Comparison of ENCODE assay signal across 8 cellular contexts in the genomic region with DNA sequence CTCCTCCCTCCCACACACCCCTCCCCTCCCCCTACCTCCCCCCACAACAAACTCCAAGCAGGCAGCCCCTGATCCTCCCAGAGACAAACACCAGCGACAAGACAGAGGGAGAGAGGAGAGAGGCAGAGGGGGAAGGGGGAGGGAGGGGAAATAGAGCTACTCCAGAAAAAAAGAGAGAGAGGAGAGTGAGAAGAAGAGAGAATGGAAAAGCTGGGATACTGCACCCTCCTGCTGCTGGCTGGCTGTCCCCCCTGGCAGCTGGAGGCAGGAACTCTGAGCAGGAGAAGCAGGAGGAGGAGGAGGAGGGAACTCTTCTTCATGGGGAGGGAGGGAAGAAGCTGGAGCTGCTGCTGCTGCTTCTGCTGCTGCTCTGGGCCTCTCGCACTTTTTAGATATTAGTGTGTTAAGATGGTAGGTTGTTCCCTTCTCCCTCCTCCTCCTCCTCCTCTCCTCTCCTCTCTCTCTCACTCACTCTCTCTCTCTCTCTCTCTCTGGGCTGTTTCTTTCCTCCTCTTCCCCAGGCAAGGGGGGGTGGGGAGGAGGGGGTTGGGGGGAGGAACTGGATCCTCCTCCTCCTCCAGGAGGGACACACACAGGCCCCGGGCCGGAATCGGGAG. TPM values are rescaled to one million over a fixed set of nuclear protein-coding genes. Genes with fewer than 3 reads are reported as not detected.
DNase-seq lines count a peak whose midpoint lies in the region; ATAC-seq, FAIRE-seq and TF ChIP-seq lines count a peak whose summit lies in the region.

No MANE protein-coding gene starts in this region.

- H2BK120ac ChIP-seq in H1 (replicated peaks; ENCODE audit: low read depth, low read length) = no peak overlapping the region

- CTCF ChIA-PET in H1 (lab: Charles Lee; ENCODE audit: partially characterized antibody) = interaction anchor here (0.6 to 1.1 kb wide), 4 partner anchors 109 to 175 kb away, joined by 3 to 6 read pairs (median 4); no protein-coding TSS in a partner anchor

- H2BK15ac ChIP-seq in H1 (ENCODE audit: low read length) = peak overlapping the region; percentile 81; the same call in 1 of the 2 replicates

- no peak overlapping the region for H2AFZ ChIP-seq in H1 (ENCODE audit: low read length)

- peak overlapping the region; percentile 68 for H2BK12ac ChIP-seq in H1 (ENCODE audit: low read depth, low read length)

- peaks cover 27% of the 10 kb centered on the region for H3K4me1 ChIP-seq in HAP-1
- peaks cover 0 to 6% (median 0%) of the 10 kb centered on the region in 4 experiments; a peak in 4 of 7 replicates for H3K4me1 ChIP-seq in H1 (replicated peaks in 1 of 4; ENCODE audit: control insufficient read depth in 3 of 4, insufficient read depth in 4 of 4, low read length in 3 of 4)

- in situ Hi-C loops in HAP-1 (cut with MboI; ENCODE audit: low sequenced_read_pairs) = no loop called here

- H4K8ac ChIP-seq in H1 (ENCODE audit: extremely low read depth, insufficient read depth, low read length) = no peak overlapping the region; the same call in 1 of the 2 replicates

- no peak overlapping the region for H3K4ac ChIP-seq in H1 (replicated peaks; ENCODE audit: insufficient read length, low read depth, low read length)

- H3K27me3 ChIP-seq in HAP-1 (ENCODE audit: low read depth) (no peaks in the 10 kb centered on the region), H1 (replicated peaks in 1 of 4; ENCODE audit: control insufficient read depth in 3 of 4, extremely low read depth in 1 of 4, insufficient read depth in 3 of 4, low read length in 3 of 4) (no peaks in the 10 kb centered on the region)

- peaks cover 0 to 40% of the 10 kb centered on the region in 2 experiments; a peak in 3 of 4 replicates for H3K79me2 ChIP-seq in H1 (ENCODE audit: control insufficient read depth in 1 of 2, insufficient read depth in 2 of 2, low read length in 2 of 2)

- H3K56ac ChIP-seq in H1 (replicated peaks; ENCODE audit: insufficient read length, low read depth, low read length) = peak overlapping the region; percentile 43

- H4K20me1 ChIP-seq in H1 (replicated peaks in 1 of 2; ENCODE audit: control insufficient read depth in 1 of 2, insufficient read depth in 2 of 2, low read length in 2 of 2) = no peaks in the 10 kb centered on the region

- H3K18ac ChIP-seq in H1 (ENCODE audit: extremely low read depth, low read length) = peak overlapping the region; percentile 95

- H3K36me3 ChIP-seq in HAP-1 (replicated peaks) (no peaks in the 10 kb centered on the region), H1 (ENCODE audit: control insufficient read depth in 2 of 4, insufficient read depth in 4 of 4, low read length in 3 of 4) (no peaks in the 10 kb centered on the region)

- no peak for TF ChIP-seq EP300 in H1 (IDR thresholded peaks at IDR 0.05; ENCODE audit: borderline replicate concordance in 1 of 2, low read depth in 2 of 2, low read length in 2 of 2)

- DNase-seq in COLO668 (lab: John Stamatoyannopoulos, UW; ENCODE audit: unreplicated experiment) (peak; percentile 52), HAP-1 (ENCODE audit: low spot score in 2 of 2) (peak; percentile 80), NCI-H2107 treated with DMSO at 0.1 percent for 48 hours (lab: John Stamatoyannopoulos, UW; ENCODE audit: unreplicated experiment) (peak; percentile 53), H1 (ENCODE audit: low read depth in 1 of 2, low spot score in 2 of 2) (peak in 1 of 2 experiments; percentile 64), midbrain (lab: John Stamatoyannopoulos, UW) (peak; percentile 88)

- H3K4me2 ChIP-seq in H1 (ENCODE audit: insufficient read depth in 1 of 2, low read depth in 2 of 2, low read length in 2 of 2) = peak overlapping the region; percentile 82 to 93

- H2BK5ac ChIP-seq in H1 (ENCODE audit: low read depth, low read length) = peak overlapping the region; percentile 96

- TF ChIP-seq POLR2A in H1 (IDR thresholded peaks at IDR 0.05; ENCODE audit: control extremely low read depth in 1 of 2, low read depth in 2 of 2, low read length in 2 of 2) = peak in 1 of 2 experiments; percentile 49; a peak in 1 of 3 replicates

- H3K23me2 ChIP-seq in H1 (ENCODE audit: low read depth, low read length) = peaks cover 9% of the 10 kb centered on the region

- peak overlapping the region; percentile 93 for H3K27ac ChIP-seq in VCaP
- peak overlapping the region; percentile 73; the same call in 1 of the 2 replicates for H3K27ac ChIP-seq in H1 (ENCODE audit: low read depth, low read length)
- peak overlapping the region; percentile 87 for H3K27ac ChIP-seq in temporal lobe (ENCODE audit: low read depth, low read length)

- no peak for TF ChIP-seq CTCF in VCaP (conservative IDR thresholded peaks at IDR 0.05)
- TF ChIP-seq CTCF in H1 (IDR thresholded peaks at IDR 0.05; ENCODE audit: control extremely low read depth in 1 of 3, insufficient read depth in 1 of 3, low read depth in 1 of 3, low read length in 3 of 3) = no peak

- peak overlapping the region in 1 of 4 experiments; percentile 51; a peak in 1 of 7 replicates for H3K9ac ChIP-seq in H1 (replicated peaks in 1 of 4; ENCODE audit: extremely low read depth in 1 of 4, low read depth in 3 of 4, low read length in 3 of 4)

- no peak overlapping the region for H2BK20ac ChIP-seq in H1 (ENCODE audit: low read length)

- H3K23ac ChIP-seq in H1 (ENCODE audit: insufficient read length) = no peak overlapping the region

- H3K79me1 ChIP-seq in H1 (ENCODE audit: low read depth, low read length) = no peaks in the 10 kb centered on the region; the same call in 1 of the 2 replicates

- TF ChIP-seq RAD21 in H1 (IDR thresholded peaks at IDR 0.05 in 1 of 2, conservative IDR thresholded peaks at IDR 0.05 in 1 of 2; ENCODE audit: low read depth in 2 of 2, low read length in 2 of 2) = no peak

- no peak for ATAC-seq in GM21423 (IDR thresholded peaks at IDR 0.05; ENCODE audit: unreplicated experiment)

- H4K91ac ChIP-seq in H1 (replicated peaks; ENCODE audit: insufficient read length, low read length) = peak overlapping the region; percentile 20

- no peak overlapping the region for H2AK5ac ChIP-seq in H1 (ENCODE audit: low read depth, low read length)

- no peak overlapping the region for H3K14ac ChIP-seq in H1 (ENCODE audit: insufficient read length)

- no peaks in the 10 kb centered on the region for H3K9me3 ChIP-seq in HAP-1
- no peaks in the 10 kb centered on the region for H3K9me3 ChIP-seq in H1 (ENCODE audit: insufficient read depth in 2 of 2, low read depth in 1 of 2, low read length in 1 of 2)

- peak overlapping the region; percentile 43 for H3K4me3 ChIP-seq in HAP-1
- H3K4me3 ChIP-seq in H1 (ENCODE audit: extremely low read depth in 1 of 4, insufficient read depth in 2 of 4, low read depth in 3 of 4, low read length in 4 of 4) = peak overlapping the region; percentile 59 to 97 (median 79)

- no peak for FAIRE-seq in H1 (lab: Jason Lieb, UNC)

- POLR2A ChIA-PET in H1 (lab: Charles Lee; ENCODE audit: partially characterized antibody) = interaction anchor here (0.9 to 1.1 kb wide), 12 partner anchors 10 to 271 kb away, joined by 3 to 6 read pairs (median 4); a partner anchor contains a TSS

- peak overlapping the region; percentile 57 for H4K5ac ChIP-seq in H1 (ENCODE audit: insufficient read length, low read depth, low read length)

- no CpG with 5 or more reads among the region's 5 CpGs for WGBS in H1 (ENCODE audit: extremely low coverage in 1 of 2, insufficient coverage in 1 of 2, insufficient read length in 1 of 2, insufficient replicate concordance in 2 of 2, low coverage in 1 of 2, low lambda C conversion rate in 2 of 2, missing lambda C conversion rate in 1 of 2), 2 experiments

TF ChIP-seq in H1, 55 proteins besides CTCF, POLR2A, EP300 and RAD21 (continues in another document):
- TF ChIP-seq POLR2AphosphoS5 (IDR thresholded peaks at IDR 0.05; ENCODE audit: low read depth, low read length) (no peak), ZNF274 (IDR thresholded peaks at IDR 0.05; ENCODE audit: borderline replicate concordance, extremely low read depth, low read length) (no peak), TCF12 (IDR thresholded peaks at IDR 0.05; ENCODE audit: low read depth, low read length) (no peak)
- TF ChIP-seq, protein P1, sequence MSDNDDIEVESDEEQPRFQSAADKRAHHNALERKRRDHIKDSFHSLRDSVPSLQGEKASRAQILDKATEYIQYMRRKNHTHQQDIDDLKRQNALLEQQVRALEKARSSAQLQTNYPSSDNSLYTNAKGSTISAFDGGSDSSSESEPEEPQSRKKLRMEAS (IDR thresholded peaks at IDR 0.05) = no peak

RNA-seq across cellular contexts. Expression of a gene that starts 0.4 kb away (rescaled TPM):
- 33.2 and 40.3 TPM in 2 replicates for total RNA-seq in H1 (2021; fragmentation: NEBNext Ultra II Directional; extraction: Animal tissue kit (Norgen Biotek cat#: 25700))
- 16.3 and 17.6 TPM in 2 replicates for polyA plus RNA-seq in H1 (2011; rRNA removed)
- polyA plus RNA-seq in H1 (2011; cell fraction: cytosol; rRNA removed) = 18.9 TPM
- 44.4 TPM for polyA plus RNA-seq in H1 (2011; cell fraction: nucleus; rRNA removed)
- 25.0 to 33.7 TPM (median 30.8 TPM) in 4 replicates for polyA plus RNA-seq in H1 (2012, experiment 1 of 2)
- polyA plus RNA-seq in H1 (2012, experiment 2 of 2) = 5.2 TPM
- 25.7 TPM for polyA plus RNA-seq in H1 (2013, experiment 1 of 2)
- polyA plus RNA-seq in H1 (2013, experiment 2 of 2) = 23.9 TPM
- polyA minus RNA-seq in H1 (2011; rRNA and poly(A)+ RNA removed) = 18.9 and 24.2 TPM in 2 replicates
- 15.0 TPM for polyA minus RNA-seq in H1 (2011; cell fraction: cytosol; rRNA and poly(A)+ RNA removed)
- 32.8 TPM for polyA minus RNA-seq in H1 (2011; cell fraction: nucleus; rRNA and poly(A)+ RNA removed)
- total RNA-seq in temporal lobe = 22.9 TPM
